Comparison of ENCODE assay signal across 1 cellular context in genomic region chr2:207763308-207763707, GRCh38.
TF ChIP-seq lines count a peak whose summit lies in the region.

No MANE protein-coding gene starts in this region.

TF ChIP-seq in H1, 55 proteins besides CTCF, POLR2A, EP300 and RAD21:
- no peak for TF ChIP-seq SP1 (IDR thresholded peaks at IDR 0.05; ENCODE audit: low read depth, low read length)
- no peak for TF ChIP-seq RBBP5 (IDR thresholded peaks at IDR 0.05; ENCODE audit: borderline replicate concordance, low read depth, low read length)
- TF ChIP-seq EZH2 (IDR thresholded peaks at IDR 0.05; ENCODE audit: low read depth, low read length, severe bottlenecking): no peak
- no peak for TF ChIP-seq NRF1 (IDR thresholded peaks at IDR 0.05; ENCODE audit: low read depth, low read length)
- no peak for TF ChIP-seq POU5F1 (IDR thresholded peaks at IDR 0.05; ENCODE audit: low read depth, low read length)
- no peak for TF ChIP-seq PHF8 (conservative IDR thresholded peaks at IDR 0.05; ENCODE audit: low read depth, low read length)
- no peak for TF ChIP-seq CTBP2 (IDR thresholded peaks at IDR 0.05; ENCODE audit: borderline replicate concordance, insufficient read depth, insufficient read length, low read length)
- TF ChIP-seq SIN3A (conservative IDR thresholded peaks at IDR 0.05 in 1 of 2, IDR thresholded peaks at IDR 0.05 in 1 of 2; ENCODE audit: low read depth in 1 of 2, low read length in 2 of 2): no peak
- TF ChIP-seq POLR2AphosphoS5 (IDR thresholded peaks at IDR 0.05; ENCODE audit: low read depth, low read length): no peak
